ENCODE assay signal across 1 cellular context in the genomic region with DNA sequence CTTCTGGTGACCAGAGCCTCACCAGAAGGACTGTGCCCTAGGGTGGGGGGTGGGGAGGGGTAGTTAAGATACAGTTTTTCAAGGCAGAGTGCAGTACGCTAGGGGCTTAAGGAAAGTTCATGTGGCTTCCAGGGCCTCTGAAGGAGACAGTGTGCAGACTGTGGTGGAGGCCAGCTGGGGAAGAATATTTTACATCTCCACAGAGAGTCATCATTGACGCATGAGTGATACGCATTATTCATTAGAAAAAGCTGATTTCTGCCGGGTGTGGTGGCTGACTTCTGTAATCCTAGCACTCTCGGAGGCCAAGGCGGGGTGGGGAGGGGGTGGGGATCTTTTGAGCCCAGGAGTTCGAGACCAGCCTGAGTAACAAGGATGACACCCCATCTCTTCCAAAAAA.
TF ChIP-seq lines count a peak whose summit lies in the region.

No MANE protein-coding gene starts in this region.

TF ChIP-seq in GM23338, 12 proteins besides CTCF, POLR2A, EP300 and RAD21 (continued from another document):
- no peak for TF ChIP-seq STAT1 (IDR thresholded peaks at IDR 0.05; ENCODE audit: unreplicated experiment)
- no peak for TF ChIP-seq EZH2 (IDR thresholded peaks at IDR 0.05; ENCODE audit: low read depth, unreplicated experiment)
